In the genomic region with DNA sequence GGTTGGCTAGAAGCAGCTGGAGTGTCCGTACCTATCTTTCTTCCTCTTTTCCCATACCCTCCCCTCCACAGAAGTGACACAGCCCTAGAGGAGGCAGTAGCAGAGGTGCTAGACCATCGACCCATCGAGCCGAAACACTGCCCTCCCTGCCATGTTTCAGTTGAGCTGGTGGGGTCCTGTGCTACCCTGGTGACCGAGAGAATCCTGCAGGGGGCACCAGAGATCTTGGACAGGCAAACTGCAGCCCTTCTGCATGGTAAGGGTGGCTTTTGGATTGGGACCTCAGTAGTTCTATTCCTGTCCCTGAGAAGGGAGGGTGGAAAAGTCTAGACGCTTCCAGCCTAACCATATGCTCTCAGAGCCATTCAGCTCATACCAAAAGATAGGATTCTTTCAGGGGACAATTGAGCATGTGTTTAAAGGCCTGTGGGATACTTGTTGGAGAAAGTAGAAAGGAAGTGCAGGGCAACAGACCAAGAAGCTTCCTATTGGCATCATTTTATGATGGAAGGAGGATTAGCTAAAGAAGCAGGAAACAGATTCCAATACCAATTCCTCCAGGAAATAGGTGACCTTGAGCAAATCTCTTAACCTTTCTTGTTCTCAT, we compare ENCODE assay signal across 9 cellular contexts.
DNase-seq lines count a peak whose midpoint lies in the region; ATAC-seq and TF ChIP-seq lines count a peak whose summit lies in the region.
"Had no signal": no experiment of that assay in that cellular context is flagged by ENCODE, and none has a peak within 500 bp of the region (broad histone marks: within the 10 kb centered on the region; RNA-seq: fewer than 3 reads in every experiment).

No MANE protein-coding gene starts in this region.

- H3K36me3 ChIP-seq in WERI-Rb-1, result peaks cover 75% of the 10 kb centered on the region

- H3K9me3 ChIP-seq in WERI-Rb-1 (ENCODE audit: severe bottlenecking), result no peaks in the 10 kb centered on the region
- H3K9me3 ChIP-seq: BLaER1 had no signal

- H3K27me3 ChIP-seq in WERI-Rb-1 (ENCODE audit: insufficient read depth, low read depth, severe bottlenecking), result no peaks in the 10 kb centered on the region
- H3K27me3 ChIP-seq: BLaER1 had no signal

- peak; percentile 10 for DNase-seq in NCI-H2171 treated with DMSO at 0.1 percent for 48 hours (lab: John Stamatoyannopoulos, UW)
- no peak for DNase-seq in NCI-H2171 (lab: John Stamatoyannopoulos, UW)
- peak; percentile 77 to 78 for DNase-seq in NCI-H2081 (lab: John Stamatoyannopoulos, UW)
- DNase-seq in WERI-Rb-1, result peak; percentile 97
- DNase-seq in T47D (ENCODE audit: low read depth in 1 of 2, low spot score in 1 of 2), result peak; percentile 82 to 86
- DNase-seq in iris pigment epithelial cell (ENCODE audit: low read depth), result peak; percentile 64
- peak; percentile 88 for DNase-seq in stimulated activated CD4-positive, alpha-beta T cell treated with anti-CD3 and anti-CD28 coated beads, Interleukin-15, amount 100 ng/mL, for 24 hours

- H3K27ac ChIP-seq in WERI-Rb-1, result no peak overlapping the region
- H3K27ac ChIP-seq: BLaER1 had no signal

- in situ Hi-C loops in T47D (cut with HindIII; ENCODE audit: low pct_unique_long_range_greater_than_20kb, low sequenced_read_pairs), result no loop called here

- ATAC-seq in GM18909 (IDR thresholded peaks at IDR 0.05; ENCODE audit: poor library complexity, unreplicated experiment), result no peak

- no peak overlapping the region for H3K4me3 ChIP-seq in WERI-Rb-1 (ENCODE audit: low read depth, low read length)
- H3K4me3 ChIP-seq: BLaER1 had no signal

- peak; percentile 99 for TF ChIP-seq CTCF in WERI-Rb-1 (IDR thresholded peaks at IDR 0.05; ENCODE audit: low read depth, low read length)
